Comparison of ENCODE assay signal across 22 cellular contexts in the genomic region with DNA sequence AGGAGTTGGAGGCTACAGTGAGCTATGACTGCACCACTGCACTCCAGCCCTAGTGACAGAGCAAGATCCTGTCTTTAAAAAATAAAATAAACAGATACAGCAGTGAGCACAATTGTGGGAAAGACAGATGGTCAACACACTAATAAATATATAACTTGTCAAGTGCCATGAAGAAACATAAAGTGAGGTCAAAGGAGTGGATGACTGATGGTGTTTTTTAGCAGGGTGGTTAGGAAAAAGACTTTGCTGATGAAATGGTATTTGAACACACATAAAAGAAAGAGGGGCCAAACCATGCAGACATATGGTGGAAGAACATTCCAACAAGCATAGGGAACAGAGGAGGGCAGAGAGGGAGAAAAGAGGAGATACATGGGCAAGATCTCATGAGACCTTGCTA.
A peak's percentile ranks its signal among the peaks of the same experiment; 100 is the strongest.
DNase-seq lines count a peak whose midpoint lies in the region; ATAC-seq, FAIRE-seq and TF ChIP-seq lines count a peak whose summit lies in the region.
"Had no signal": no experiment of that assay in that cellular context is flagged by ENCODE, and none has a peak within 500 bp of the region (broad histone marks: within the 10 kb centered on the region; RNA-seq: fewer than 3 reads in every experiment).

No MANE protein-coding gene starts in this region.

- H4K20me1 ChIP-seq in Karpas-422 (ENCODE audit: insufficient read depth, low read depth, low read length) (no peaks in the 10 kb centered on the region), astrocyte (ENCODE audit: insufficient read depth, low read length) (no peaks in the 10 kb centered on the region)
- H4K20me1 ChIP-seq: BLaER1 treated with 17β-estradiol and CSF1 and Interleukin-3, amounts not matched to agents 10 nM and 100 nM had no signal

- no peaks in the 10 kb centered on the region for H3K27me3 ChIP-seq in Karpas-422 (ENCODE audit: low read length)
- no peaks in the 10 kb centered on the region for H3K27me3 ChIP-seq in astrocyte (ENCODE audit: insufficient read depth, low read length)
- H3K27me3 ChIP-seq: BLaER1 treated with 17β-estradiol and CSF1 and Interleukin-3, amounts not matched to agents 10 nM and 100 nM had no signal

- peaks cover 15% of the 10 kb centered on the region for H3K9me3 Mint-ChIP-seq in astrocyte (ENCODE audit: unreplicated experiment)

- no peaks in the 10 kb centered on the region for H3K36me3 Mint-ChIP-seq in astrocyte (ENCODE audit: low read depth, unreplicated experiment)
- H3K36me3 Mint-ChIP-seq: CD8-positive, alpha-beta T cell had no signal

- H3K9me3 ChIP-seq in Karpas-422 (ENCODE audit: low read length), result no peaks in the 10 kb centered on the region
- no peaks in the 10 kb centered on the region for H3K9me3 ChIP-seq in astrocyte (ENCODE audit: insufficient read depth, low read depth, low read length)
- H3K9me3 ChIP-seq: Caco-2 had no signal

- no peaks in the 10 kb centered on the region for H3K4me1 Mint-ChIP-seq in astrocyte (ENCODE audit: low read depth, unreplicated experiment)

- H3K4me2 ChIP-seq in Karpas-422 (ENCODE audit: low read depth, low read length, poor library complexity, severe bottlenecking) (no peak overlapping the region), astrocyte (ENCODE audit: low read length) (no peak overlapping the region)
- H3K4me2 ChIP-seq: BLaER1 treated with 17β-estradiol and CSF1 and Interleukin-3, amounts not matched to agents 10 nM and 100 nM had no signal

- peak overlapping the region; percentile 73; the same call in 1 of the 2 replicates for H2AFZ ChIP-seq in Karpas-422 (ENCODE audit: low read length)
- H2AFZ ChIP-seq in astrocyte (ENCODE audit: low read depth, low read length), result no peak overlapping the region

- H3K79me2 ChIP-seq in Karpas-422 (ENCODE audit: low read length) (no peaks in the 10 kb centered on the region), astrocyte (ENCODE audit: insufficient read depth, low read length) (no peaks in the 10 kb centered on the region)

- H3K27me3 Mint-ChIP-seq in astrocyte (ENCODE audit: low read depth, unreplicated experiment), result no peaks in the 10 kb centered on the region
- H3K27me3 Mint-ChIP-seq: B cell; CD4-positive, alpha-beta T cell had no signal

- H3K27ac ChIP-seq in Karpas-422 (ENCODE audit: low read length) (peak overlapping the region; percentile 93), astrocyte (ENCODE audit: low read depth, low read length) (no peak overlapping the region)
- H3K27ac ChIP-seq: BLaER1 treated with 17β-estradiol and CSF1 and Interleukin-3, amounts not matched to agents 10 nM and 100 nM; C4-2B had no signal

- H3K4me3 Mint-ChIP-seq in astrocyte (ENCODE audit: unreplicated experiment), result no peak overlapping the region
- H3K4me3 Mint-ChIP-seq: B cell; CD4-positive, alpha-beta T cell; CD8-positive, alpha-beta T cell had no signal

- no peak overlapping the region for H3K27ac Mint-ChIP-seq in astrocyte (ENCODE audit: unreplicated experiment)
- H3K27ac Mint-ChIP-seq: B cell; CD4-positive, alpha-beta T cell; CD8-positive, alpha-beta T cell had no signal

- H3K9ac ChIP-seq in Karpas-422 (ENCODE audit: low read length) (no peak overlapping the region), astrocyte (ENCODE audit: low read length) (no peak overlapping the region)
- H3K9ac ChIP-seq: BLaER1 treated with 17β-estradiol and CSF1 and Interleukin-3, amounts not matched to agents 10 nM and 100 nM had no signal

- no peaks in the 10 kb centered on the region for H3K9me2 ChIP-seq in Karpas-422 (replicated peaks; ENCODE audit: insufficient read depth, low read length)

- H3K36me3 ChIP-seq in Karpas-422 (ENCODE audit: insufficient read depth, low read length) (no peaks in the 10 kb centered on the region), astrocyte (ENCODE audit: insufficient read depth, low read length) (no peaks in the 10 kb centered on the region)
- H3K36me3 ChIP-seq: BLaER1 treated with 17β-estradiol and CSF1 and Interleukin-3, amounts not matched to agents 10 nM and 100 nM had no signal

- DNase-seq in Karpas-422 (no peak), astrocyte (ENCODE audit: low read depth) (peak; percentile 58), cerebellum (ENCODE audit: low spot score) (no peak), hippocampal formation (lab: John Stamatoyannopoulos, UW) (no peak)
- DNase-seq: 8988T; ACHN; AML-193; Caco-2; Calu3; CD4-positive, alpha-beta T cell; CD8-positive, alpha-beta T cell; DMS79 treated with DMSO at 0.1 percent for 48 hours; GF-D8 had no signal

- H3K4me3 ChIP-seq in Karpas-422 (ENCODE audit: low read length), result no peak overlapping the region
- no peak overlapping the region for H3K4me3 ChIP-seq in astrocyte (ENCODE audit: insufficient read depth, low read depth, low read length)
- H3K4me3 ChIP-seq: BLaER1 treated with 17β-estradiol and CSF1 and Interleukin-3, amounts not matched to agents 10 nM and 100 nM had no signal

- no peak for FAIRE-seq in astrocyte (lab: Jason Lieb, UNC)
- FAIRE-seq: A204.1, D721Med, G401.6, GM12891, GM19239 had no signal

- no peak for TF ChIP-seq CTCF in astrocyte (IDR thresholded peaks at IDR 0.05; ENCODE audit: insufficient read depth, low read depth, low read length)

- no peak for ATAC-seq in GM19463 (IDR thresholded peaks at IDR 0.05; ENCODE audit: unreplicated experiment)
- ATAC-seq: CD8-positive, alpha-beta T cell had no signal

- H3K4me1 ChIP-seq in Karpas-422 (ENCODE audit: low read length), result peaks cover 81% of the 10 kb centered on the region
- peaks cover 10% of the 10 kb centered on the region for H3K4me1 ChIP-seq in astrocyte (ENCODE audit: insufficient read depth, low read length)
- H3K4me1 ChIP-seq: Caco-2 had no signal
